In the genomic region with DNA sequence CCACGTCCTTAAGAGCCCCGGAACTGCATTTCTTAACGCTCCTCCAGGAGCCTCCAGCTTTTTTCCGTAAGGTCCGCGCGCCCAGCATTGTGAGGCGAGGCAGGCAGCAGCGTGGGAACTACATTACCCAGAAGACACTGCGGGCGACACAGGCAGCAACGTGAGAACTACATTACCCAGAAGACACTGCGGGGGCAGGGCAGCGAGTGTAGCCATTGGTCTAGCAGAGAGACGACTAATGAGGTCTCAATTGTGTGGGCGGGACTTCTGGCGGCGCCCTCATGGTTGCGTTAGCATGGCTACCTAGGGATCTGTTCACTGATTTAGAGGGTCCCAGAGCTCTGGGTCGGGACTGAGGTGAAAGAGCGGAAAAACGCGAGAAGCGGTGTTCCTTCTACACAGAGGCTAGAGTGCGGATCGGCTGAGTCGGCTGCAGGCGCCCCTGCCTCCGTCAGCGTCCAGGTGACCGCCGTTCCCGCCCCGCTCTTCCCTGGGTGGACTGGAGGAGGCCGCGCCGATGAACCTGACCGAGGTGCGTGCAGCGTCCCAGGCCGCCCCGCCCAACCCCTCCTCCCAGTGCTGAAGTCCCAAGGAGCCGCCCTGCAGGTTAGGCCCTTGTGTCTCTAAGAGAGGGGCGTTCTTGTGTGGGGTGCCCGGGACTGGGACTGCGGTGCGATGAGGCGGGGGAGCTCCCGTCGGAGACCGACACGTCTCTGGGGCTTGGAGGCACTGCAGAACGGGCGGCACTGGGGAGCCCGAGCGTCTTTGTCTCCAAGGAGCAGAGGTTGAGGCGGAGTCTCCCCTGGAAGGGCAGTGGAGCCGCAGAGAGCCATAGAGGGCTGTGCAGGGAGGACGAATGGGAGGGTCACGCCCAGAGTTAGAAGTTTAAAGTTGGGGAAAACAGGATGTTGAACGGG, we compare ENCODE assay signal across 1 cellular context.
TF ChIP-seq lines count a peak whose summit lies in the region.

A gene (plus strand): TSS at position 264 of the 917 bp plus-strand sequence. CDS start 254 bp downstream, at position 518.

TF ChIP-seq in HepG2, 621 proteins besides CTCF, POLR2A, EP300 and RAD21 (continued from another document):
- TF ChIP-seq, protein P1, sequence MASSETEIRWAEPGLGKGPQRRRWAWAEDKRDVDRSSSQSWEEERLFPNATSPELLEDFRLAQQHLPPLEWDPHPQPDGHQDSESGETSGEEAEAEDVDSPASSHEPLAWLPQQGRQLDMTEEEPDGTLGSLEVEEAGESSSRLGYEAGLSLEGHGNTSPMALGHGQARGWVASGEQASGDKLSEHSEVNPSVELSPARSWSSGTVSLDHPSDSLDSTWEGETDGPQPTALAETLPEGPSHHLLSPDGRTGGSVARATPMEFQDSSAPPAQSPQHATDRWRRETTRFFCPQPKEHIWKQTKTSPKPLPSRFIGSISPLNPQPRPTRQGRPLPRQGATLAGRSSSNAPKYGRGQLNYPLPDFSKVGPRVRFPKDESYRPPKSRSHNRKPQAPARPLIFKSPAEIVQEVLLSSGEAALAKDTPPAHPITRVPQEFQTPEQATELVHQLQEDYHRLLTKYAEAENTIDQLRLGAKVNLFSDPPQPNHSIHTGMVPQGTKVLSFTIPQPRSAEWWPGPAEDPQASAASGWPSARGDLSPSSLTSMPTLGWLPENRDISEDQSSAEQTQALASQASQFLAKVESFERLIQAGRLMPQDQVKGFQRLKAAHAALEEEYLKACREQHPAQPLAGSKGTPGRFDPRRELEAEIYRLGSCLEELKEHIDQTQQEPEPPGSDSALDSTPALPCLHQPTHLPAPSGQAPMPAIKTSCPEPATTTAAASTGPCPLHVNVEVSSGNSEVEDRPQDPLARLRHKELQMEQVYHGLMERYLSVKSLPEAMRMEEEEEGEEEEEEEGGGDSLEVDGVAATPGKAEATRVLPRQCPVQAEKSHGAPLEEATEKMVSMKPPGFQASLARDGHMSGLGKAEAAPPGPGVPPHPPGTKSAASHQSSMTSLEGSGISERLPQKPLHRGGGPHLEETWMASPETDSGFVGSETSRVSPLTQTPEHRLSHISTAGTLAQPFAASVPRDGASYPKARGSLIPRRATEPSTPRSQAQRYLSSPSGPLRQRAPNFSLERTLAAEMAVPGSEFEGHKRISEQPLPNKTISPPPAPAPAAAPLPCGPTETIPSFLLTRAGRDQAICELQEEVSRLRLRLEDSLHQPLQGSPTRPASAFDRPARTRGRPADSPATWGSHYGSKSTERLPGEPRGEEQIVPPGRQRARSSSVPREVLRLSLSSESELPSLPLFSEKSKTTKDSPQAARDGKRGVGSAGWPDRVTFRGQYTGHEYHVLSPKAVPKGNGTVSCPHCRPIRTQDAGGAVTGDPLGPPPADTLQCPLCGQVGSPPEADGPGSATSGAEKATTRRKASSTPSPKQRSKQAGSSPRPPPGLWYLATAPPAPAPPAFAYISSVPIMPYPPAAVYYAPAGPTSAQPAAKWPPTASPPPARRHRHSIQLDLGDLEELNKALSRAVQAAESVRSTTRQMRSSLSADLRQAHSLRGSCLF (CRISPR knock-in tag; IDR thresholded peaks at IDR 0.05; ENCODE audit: borderline replicate concordance) = no peak
- TF ChIP-seq ZNF816 (CRISPR knock-in tag; IDR thresholded peaks at IDR 0.05; ENCODE audit: borderline replicate concordance) (no peak), ZNF619 (CRISPR knock-in tag; IDR thresholded peaks at IDR 0.05) (no peak), ZNF382 (CRISPR knock-in tag; IDR thresholded peaks at IDR 0.05; ENCODE audit: borderline replicate concordance) (no peak), ZNF605 (CRISPR knock-in tag; IDR thresholded peaks at IDR 0.05) (peak; percentile 55), ZNF20 (CRISPR knock-in tag; IDR thresholded peaks at IDR 0.05) (no peak)
- TF ChIP-seq, protein P2, sequence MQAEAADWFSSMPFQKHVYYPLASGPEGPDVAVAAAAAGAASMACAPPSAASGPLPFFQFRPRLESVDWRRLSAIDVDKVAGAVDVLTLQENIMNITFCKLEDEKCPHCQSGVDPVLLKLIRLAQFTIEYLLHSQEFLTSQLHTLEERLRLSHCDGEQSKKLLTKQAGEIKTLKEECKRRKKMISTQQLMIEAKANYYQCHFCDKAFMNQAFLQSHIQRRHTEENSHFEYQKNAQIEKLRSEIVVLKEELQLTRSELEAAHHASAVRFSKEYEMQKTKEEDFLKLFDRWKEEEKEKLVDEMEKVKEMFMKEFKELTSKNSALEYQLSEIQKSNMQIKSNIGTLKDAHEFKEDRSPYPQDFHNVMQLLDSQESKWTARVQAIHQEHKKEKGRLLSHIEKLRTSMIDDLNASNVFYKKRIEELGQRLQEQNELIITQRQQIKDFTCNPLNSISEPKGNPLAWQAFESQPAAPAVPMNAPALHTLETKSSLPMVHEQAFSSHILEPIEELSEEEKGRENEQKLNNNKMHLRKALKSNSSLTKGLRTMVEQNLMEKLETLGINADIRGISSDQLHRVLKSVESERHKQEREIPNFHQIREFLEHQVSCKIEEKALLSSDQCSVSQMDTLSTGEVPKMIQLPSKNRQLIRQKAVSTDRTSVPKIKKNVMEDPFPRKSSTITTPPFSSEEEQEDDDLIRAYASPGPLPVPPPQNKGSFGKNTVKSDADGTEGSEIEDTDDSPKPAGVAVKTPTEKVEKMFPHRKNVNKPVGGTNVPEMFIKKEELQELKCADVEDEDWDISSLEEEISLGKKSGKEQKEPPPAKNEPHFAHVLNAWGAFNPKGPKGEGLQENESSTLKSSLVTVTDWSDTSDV (CRISPR knock-in tag; IDR thresholded peaks at IDR 0.05) = no peak
TF ChIP-seq in HepG2: peak in this region for 191.
